Comparison of ENCODE assay signal across 8 cellular contexts in the genomic region with DNA sequence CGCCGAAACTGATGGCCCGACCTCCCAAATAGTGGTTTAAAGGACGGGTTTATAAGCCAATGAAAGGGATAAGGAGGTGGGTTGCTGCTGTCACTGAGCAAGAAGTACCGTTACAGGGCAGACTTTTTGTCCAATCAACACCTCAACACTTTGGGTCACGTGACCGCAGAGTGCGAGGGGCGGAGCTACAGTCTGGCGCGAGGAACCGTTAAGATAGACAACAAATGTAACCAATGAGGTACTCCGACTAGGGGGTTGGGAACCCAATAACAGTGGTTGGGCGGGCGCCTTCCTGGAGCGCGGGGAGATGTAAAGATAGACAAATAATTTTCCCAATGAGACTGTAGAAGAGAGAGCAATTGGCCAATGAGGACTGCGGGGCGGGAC. TPM values are rescaled to one million over a fixed set of nuclear protein-coding genes. Genes with fewer than 3 reads are reported as not detected.
DNase-seq lines count a peak whose midpoint lies in the region; ATAC-seq and TF ChIP-seq lines count a peak whose summit lies in the region.

A gene with protein sequence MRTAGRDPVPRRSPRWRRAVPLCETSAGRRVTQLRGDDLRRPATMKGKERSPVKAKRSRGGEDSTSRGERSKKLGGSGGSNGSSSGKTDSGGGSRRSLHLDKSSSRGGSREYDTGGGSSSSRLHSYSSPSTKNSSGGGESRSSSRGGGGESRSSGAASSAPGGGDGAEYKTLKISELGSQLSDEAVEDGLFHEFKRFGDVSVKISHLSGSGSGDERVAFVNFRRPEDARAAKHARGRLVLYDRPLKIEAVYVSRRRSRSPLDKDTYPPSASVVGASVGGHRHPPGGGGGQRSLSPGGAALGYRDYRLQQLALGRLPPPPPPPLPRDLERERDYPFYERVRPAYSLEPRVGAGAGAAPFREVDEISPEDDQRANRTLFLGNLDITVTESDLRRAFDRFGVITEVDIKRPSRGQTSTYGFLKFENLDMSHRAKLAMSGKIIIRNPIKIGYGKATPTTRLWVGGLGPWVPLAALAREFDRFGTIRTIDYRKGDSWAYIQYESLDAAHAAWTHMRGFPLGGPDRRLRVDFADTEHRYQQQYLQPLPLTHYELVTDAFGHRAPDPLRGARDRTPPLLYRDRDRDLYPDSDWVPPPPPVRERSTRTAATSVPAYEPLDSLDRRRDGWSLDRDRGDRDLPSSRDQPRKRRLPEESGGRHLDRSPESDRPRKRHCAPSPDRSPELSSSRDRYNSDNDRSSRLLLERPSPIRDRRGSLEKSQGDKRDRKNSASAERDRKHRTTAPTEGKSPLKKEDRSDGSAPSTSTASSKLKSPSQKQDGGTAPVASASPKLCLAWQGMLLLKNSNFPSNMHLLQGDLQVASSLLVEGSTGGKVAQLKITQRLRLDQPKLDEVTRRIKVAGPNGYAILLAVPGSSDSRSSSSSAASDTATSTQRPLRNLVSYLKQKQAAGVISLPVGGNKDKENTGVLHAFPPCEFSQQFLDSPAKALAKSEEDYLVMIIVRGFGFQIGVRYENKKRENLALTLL (plus strand): TSS at position 338 of the 387 bp plus-strand sequence. CDS start 29 bp downstream, at position 367.

- peaks cover 3% of the 10 kb centered on the region; the same call in 1 of the 2 replicates for H3K9me3 ChIP-seq in AG04450 (ENCODE audit: control insufficient read depth, insufficient read depth, low read length)
- H3K9me3 ChIP-seq in spleen, result no peaks in the 10 kb centered on the region

- no peak for TF ChIP-seq POLR2A in spleen (IDR thresholded peaks at IDR 0.05)

- H3K27me3 Mint-ChIP-seq in activated B cell treated with CpG ODN at 0.5 μM for 24 hours, result no peaks in the 10 kb centered on the region
- no peaks in the 10 kb centered on the region for H3K27me3 Mint-ChIP-seq in central memory CD8-positive, alpha-beta T cell

- H3K27me3 ChIP-seq in AG04450 (ENCODE audit: control insufficient read depth, insufficient read depth, low read length), result no peaks in the 10 kb centered on the region
- no peaks in the 10 kb centered on the region for H3K27me3 ChIP-seq in spleen (replicated peaks in 1 of 7)

- peaks cover 48 to 61% (median 50%) of the 10 kb centered on the region in 6 donors for H3K4me1 ChIP-seq in spleen

- H3K36me3 ChIP-seq in spleen, result peaks cover 0 to 36% (median 18%) of the 10 kb centered on the region in 6 donors

- POLR2A ChIA-PET in AG04450 (lab: Yijun Ruan, JAX), result interaction anchor here (0.5 to 4.0 kb wide), 19 partner anchors 10 to 304 kb away, joined by 3 to 15 read pairs (median 4); a partner anchor contains a TSS
- POLR2A ChIA-PET in activated B cell treated with CpG ODN at 0.5 μM for 24 hours (lab: Charles Lee), result interaction anchor here (0.7 to 4.4 kb wide), 27 partner anchors 10 to 1124 kb away, joined by 3 to 262 read pairs (median 4); a partner anchor contains a TSS

- peak within 1 kb of the TSS; percentile 99 for H3K27ac ChIP-seq in AG04450 (ENCODE audit: low read depth, low read length)
- peak within 1 kb of the TSS; percentile 97 to 100 (median 98) for H3K27ac ChIP-seq in spleen

- no peak within 1 kb of the TSS for H3K4me3 Mint-ChIP-seq in activated B cell treated with CpG ODN at 0.5 μM for 24 hours
- H3K4me3 Mint-ChIP-seq in central memory CD8-positive, alpha-beta T cell, result no peak within 1 kb of the TSS

- ATAC-seq in GM19023 (IDR thresholded peaks at IDR 0.05; ENCODE audit: unreplicated experiment) (peak; percentile 72), HG03280 (IDR thresholded peaks at IDR 0.05; ENCODE audit: unreplicated experiment) (peak; percentile 73), activated B cell treated with CpG ODN at 0.5 μM for 24 hours (ENCODE audit: low read depth) (peak; percentile 72)
- peak; percentile 80 for ATAC-seq in central memory CD8-positive, alpha-beta T cell (replicated peaks; ENCODE audit: extremely low read depth, poor library complexity, severe bottlenecking)

- H3K27ac Mint-ChIP-seq in activated B cell treated with CpG ODN at 0.5 μM for 24 hours, result no peak within 1 kb of the TSS
- no peak within 1 kb of the TSS for H3K27ac Mint-ChIP-seq in central memory CD8-positive, alpha-beta T cell (ENCODE audit: low read depth)

- TF ChIP-seq CTCF in AG04450 (IDR thresholded peaks at IDR 0.05; ENCODE audit: low read depth, low read length) (no peak), activated B cell treated with CpG ODN at 0.5 μM for 24 hours (IDR thresholded peaks at IDR 0.05) (no peak), spleen (IDR thresholded peaks at IDR 0.05 in 8 of 11, conservative IDR thresholded peaks at IDR 0.05 in 3 of 11) (no peak)

- H3K4me3 ChIP-seq in AG04450 (ENCODE audit: low read depth, low read length) (peak within 1 kb of the TSS; percentile 98), spleen (peak within 1 kb of the TSS; percentile 72 to 99 (median 98))

- intact Hi-C loops in activated B cell treated with CpG ODN at 0.5 μM for 24 hours (cut with micrococcal nuclease), result loop anchor here (1.0 to 5.0 kb wide), 6 partner anchors 10 to 1592 kb away; a partner anchor contains a TSS
- intact Hi-C loops in spleen (cut with DNase I; ENCODE audit: low total_unique reads), result loop anchor here (5.0 kb wide), 1 partner anchor 68 kb away; a partner anchor contains a TSS

- DNase-seq in AG04450 (ENCODE audit: low read depth, low spot score), result peak; percentile 100
- peak; percentile 100 for DNase-seq in NCI-H226
- peak; percentile 82 for DNase-seq in activated B cell treated with CpG ODN at 0.5 μM for 24 hours
- peak; percentile 88 to 99 for DNase-seq in central memory CD8-positive, alpha-beta T cell (ENCODE audit: low spot score in 2 of 2)
- DNase-seq in inferior parietal cortex (ENCODE audit: extremely low spot score), result peak; percentile 100
- DNase-seq in spleen, result peak; percentile 98

- peaks cover 52% of the 10 kb centered on the region for H3K4me1 Mint-ChIP-seq in activated B cell treated with CpG ODN at 0.5 μM for 24 hours
- peaks cover 55% of the 10 kb centered on the region for H3K4me1 Mint-ChIP-seq in central memory CD8-positive, alpha-beta T cell

- 0% methylated on average over 19 of the region's 19 CpGs for WGBS in spleen, 5 donors

- CTCF ChIA-PET in AG04450 (lab: Charles Lee) (interaction anchor here (0.7 to 10.3 kb wide), 24 partner anchors 9 to 286 kb away, joined by 3 to 86 read pairs (median 8); a partner anchor contains a TSS), activated B cell treated with CpG ODN at 0.5 μM for 24 hours (lab: Charles Lee) (interaction anchor here (0.7 to 9.0 kb wide), 17 partner anchors 9 to 625 kb away, joined by 3 to 87 read pairs (median 6); a partner anchor contains a TSS)

- H3K9me3 Mint-ChIP-seq in activated B cell treated with CpG ODN at 0.5 μM for 24 hours, result no peaks in the 10 kb centered on the region
- H3K9me3 Mint-ChIP-seq in central memory CD8-positive, alpha-beta T cell, result no peaks in the 10 kb centered on the region

- peaks cover 40% of the 10 kb centered on the region for H3K36me3 Mint-ChIP-seq in activated B cell treated with CpG ODN at 0.5 μM for 24 hours (ENCODE audit: low read depth)
- H3K36me3 Mint-ChIP-seq in central memory CD8-positive, alpha-beta T cell (ENCODE audit: insufficient read depth), result peaks cover 34% of the 10 kb centered on the region

RNA-seq across cellular contexts. Expression of the gene that starts here (rescaled TPM):
- polyA plus RNA-seq in AG04450 (2011; rRNA removed) (8.9 and 9.6 TPM in 2 replicates), spleen (1 to 10 TPM; 3.6 to 8.0 (median 4.1) TPM)
- polyA minus RNA-seq in AG04450 (2011; rRNA and poly(A)+ RNA removed), result 59.1 and 68.1 TPM in 2 replicates
- total RNA-seq in activated B cell treated with CpG ODN at 0.5 μM for 24 hours (52.7 and 61.1 TPM in 2 replicates), spleen (10 to 100 TPM; 36.7 to 63.7 (median 45.6) TPM)

Comparison
In these comparisons a context has a peak if more than half of its experiments do, and no peak if none do; other contexts are left out.
1. Peak in every context shown above with its lines: DNase-seq, ATAC-seq, H3K4me3 ChIP-seq and H3K27ac ChIP-seq.